Comparison of ENCODE assay signal across 8 cellular contexts in the genomic region with DNA sequence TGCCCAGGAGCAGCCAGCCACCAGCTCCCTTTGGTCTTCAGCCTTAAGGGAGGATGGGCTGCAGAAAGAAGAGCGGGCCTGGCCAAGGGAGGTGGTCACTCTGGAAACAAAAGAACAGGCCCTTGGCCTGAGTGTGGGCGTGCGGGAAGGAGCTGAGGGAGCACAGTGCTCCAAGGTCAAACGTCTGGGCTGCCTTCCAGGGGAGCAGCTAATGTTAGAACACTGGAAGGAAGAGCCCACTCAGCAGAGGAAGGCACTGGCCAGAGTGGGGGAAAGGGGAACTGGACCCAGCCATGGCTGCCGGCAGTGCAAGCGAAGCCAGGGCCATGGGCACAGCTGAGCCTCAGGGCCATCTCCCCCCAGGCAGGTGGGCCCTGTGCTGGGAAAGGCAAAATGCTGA. TPM values are rescaled to one million over a fixed set of nuclear protein-coding genes. Genes with fewer than 3 reads are reported as not detected.
A peak's percentile ranks its signal among the peaks of the same experiment; 100 is the strongest.
DNase-seq lines count a peak whose midpoint lies in the region; ATAC-seq and TF ChIP-seq lines count a peak whose summit lies in the region.

No MANE protein-coding gene starts in this region.

- H3K4me3 Mint-ChIP-seq in activated B cell treated with CpG ODN at 0.5 μM for 24 hours: peak overlapping the region; percentile 50
- no peak overlapping the region for H3K4me3 Mint-ChIP-seq in nephron progenitor cell

- POLR2A ChIA-PET in activated B cell treated with CpG ODN at 0.5 μM for 24 hours (lab: Charles Lee): interaction anchor here (0.7 to 3.9 kb wide), 17 partner anchors 11 to 167 kb away, joined by 3 to 64 read pairs (median 4); no protein-coding TSS in a partner anchor

- peak overlapping the region; percentile 96 for H3K27ac Mint-ChIP-seq in activated B cell treated with CpG ODN at 0.5 μM for 24 hours
- H3K27ac Mint-ChIP-seq in nephron progenitor cell: peak overlapping the region; percentile 92

- H3K36me3 Mint-ChIP-seq in activated B cell treated with CpG ODN at 0.5 μM for 24 hours (ENCODE audit: low read depth) (peaks cover 66% of the 10 kb centered on the region), nephron progenitor cell (ENCODE audit: low read depth) (peaks cover 30% of the 10 kb centered on the region)

- H3K9me3 Mint-ChIP-seq in activated B cell treated with CpG ODN at 0.5 μM for 24 hours (no peaks in the 10 kb centered on the region), nephron progenitor cell (no peaks in the 10 kb centered on the region)

- DNase-seq in AG08396 (ENCODE audit: low spot score) (peak; percentile 63), activated B cell treated with CpG ODN at 0.5 μM for 24 hours (no peak), fibroblast of the aortic adventitia (ENCODE audit: low read depth) (peak; percentile 88), nephron progenitor cell (no peak), GM19240 (ENCODE audit: insufficient read length, low spot score) (no peak), GM13976 (ENCODE audit: low spot score) (no peak)

- no peak overlapping the region for H3K4me3 ChIP-seq in fibroblast of the aortic adventitia (ENCODE audit: low read depth, low read length)

- H3K27me3 Mint-ChIP-seq in activated B cell treated with CpG ODN at 0.5 μM for 24 hours: no peaks in the 10 kb centered on the region
- H3K27me3 Mint-ChIP-seq in nephron progenitor cell (ENCODE audit: low read depth, poor library complexity): peaks cover 2% of the 10 kb centered on the region

- intact Hi-C loops in activated B cell treated with CpG ODN at 0.5 μM for 24 hours (cut with micrococcal nuclease): no loop called here

- peaks cover 100% of the 10 kb centered on the region for H3K4me1 Mint-ChIP-seq in activated B cell treated with CpG ODN at 0.5 μM for 24 hours
- H3K4me1 Mint-ChIP-seq in nephron progenitor cell: peaks cover 80% of the 10 kb centered on the region

- CTCF ChIA-PET in activated B cell treated with CpG ODN at 0.5 μM for 24 hours (lab: Charles Lee): interaction anchor here (0.9 to 3.8 kb wide), 6 partner anchors 12 to 54 kb away, joined by 3 to 20 read pairs (median 4); no protein-coding TSS in a partner anchor

- TF ChIP-seq CTCF in activated B cell treated with CpG ODN at 0.5 μM for 24 hours (IDR thresholded peaks at IDR 0.05) (no peak), fibroblast of the aortic adventitia (IDR thresholded peaks at IDR 0.05; ENCODE audit: insufficient read depth, low read length) (no peak), nephron progenitor cell (IDR thresholded peaks at IDR 0.05) (no peak), GM13976 (IDR thresholded peaks at IDR 0.05; ENCODE audit: borderline replicate concordance, control extremely low read depth, extremely low read depth, insufficient read depth, missing control alignments) (no peak)

- ATAC-seq in activated B cell treated with CpG ODN at 0.5 μM for 24 hours (ENCODE audit: low read depth): no peak
- no peak for ATAC-seq in GM18502 (IDR thresholded peaks at IDR 0.05; ENCODE audit: poor library complexity, unreplicated experiment)
- no peak for ATAC-seq in GM19351 (IDR thresholded peaks at IDR 0.05; ENCODE audit: unreplicated experiment)

- in situ Hi-C loops in GM13976 (cut with MboI; ENCODE audit: low sequenced_read_pairs, unreplicated experiment): no loop called here

RNA-seq across cellular contexts. Expression of a gene that starts 42.7 kb away (rescaled TPM):
- total RNA-seq in activated B cell treated with CpG ODN at 0.5 μM for 24 hours (70.9 and 73.9 TPM in 2 replicates), fibroblast of the aortic adventitia (ENCODE audit: low replicate concordance) (9.2 and 11.0 TPM in 2 replicates)

Comparison
In these comparisons a context has a peak if more than half of its experiments do, and no peak if none do; other contexts are left out.
1. DNase-seq: peak in AG08396 (single experiment) and fibroblast of the aortic adventitia (single experiment); none in activated B cell treated with CpG ODN at 0.5 μM for 24 hours (single experiment), nephron progenitor cell (single experiment), GM19240 (single experiment) and GM13976 (single experiment).